Comparison of ENCODE assay signal across 22 cellular contexts in the genomic region with DNA sequence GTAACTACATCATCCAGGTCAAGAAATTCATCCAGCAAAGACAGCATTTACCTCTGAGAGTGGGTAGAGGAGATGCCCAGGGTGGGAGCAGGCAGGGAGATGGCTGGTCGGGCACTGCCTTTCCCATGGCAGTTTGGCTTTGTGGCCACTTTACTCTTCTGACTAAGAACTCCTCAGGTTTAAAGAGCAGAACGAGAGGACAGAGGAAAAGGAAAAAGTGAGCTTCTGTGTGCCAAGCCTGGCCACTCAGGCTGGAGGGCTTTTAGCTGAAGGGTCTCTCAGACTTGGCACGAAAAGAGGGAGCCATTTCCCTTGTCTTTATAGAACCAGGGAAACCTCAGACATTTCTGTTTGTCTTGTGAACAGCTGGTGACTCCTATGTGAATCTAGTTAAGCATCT.
"Had no signal": no experiment of that assay in that cellular context is flagged by ENCODE, and none has a peak within 500 bp of the region (broad histone marks: within the 10 kb centered on the region; RNA-seq: fewer than 3 reads in every experiment).

No MANE protein-coding gene starts in this region.

- H3K36me3 ChIP-seq: heart left ventricle, stomach, thoracic aorta, upper lobe of right lung had no signal

- ATAC-seq: activated naive CD8-positive, alpha-beta T cell treated with anti-CD3 and anti-CD28 coated beads, Interleukin-2, amount 50 U/mL, for 24 hours; heart left ventricle; naive thymus-derived CD8-positive, alpha-beta T cell; sciatic nerve; stimulated activated memory B cell treated with anti-CD40 and anti-IgM and Interleukin-4, amounts not matched to agents 10 μg/mL and 1 μg/mL and 100 μg/mL, for 72 hours; T-helper 17 cell had no signal

- H3K4me3 Mint-ChIP-seq: activated naive CD8-positive, alpha-beta T cell treated with anti-CD3 and anti-CD28 coated beads, Interleukin-2, amount 50 U/mL, for 24 hours; activated T-helper 1 cell treated with anti-CD3 and anti-CD28 coated beads, Interleukin-12 subunit alpha, Interleukin-12 subunit beta, Interleukin-2, Interleukin-4 antibody, amounts not matched to agents 30 ng/mL and 10 ng/mL and 1 ng/mL, durations not matched to agents 14 hours and 24 hours and 36 hours; naive thymus-derived CD8-positive, alpha-beta T cell; stimulated activated memory B cell treated with anti-CD40 and anti-IgM and Interleukin-4, amounts not matched to agents 10 μg/mL and 1 μg/mL and 100 μg/mL, for 72 hours; T-helper 17 cell had no signal

- DNase-seq: activated CD4-positive, alpha-beta T cell treated with anti-CD3 and anti-CD28 coated beads for 4 hours; activated CD4-positive, alpha-beta T cell treated with anti-CD3 and anti-CD28 coated beads, Interleukin-2, amount 50 U/mL, for 48 hours; activated CD4-positive, CD25-positive, alpha-beta regulatory T cell; activated gamma-delta T cell; activated naive CD4-positive, alpha-beta T cell treated with anti-CD3 and anti-CD28 coated beads, Interleukin-2, amount 50 U/mL, for 16 hours; activated naive CD8-positive, alpha-beta T cell treated with anti-CD3 and anti-CD28 coated beads, Interleukin-2, amount 50 U/mL, for 24 hours; cerebellar nuclear complex; cortex of kidney; heart left ventricle; kidney; naive thymus-derived CD8-positive, alpha-beta T cell; small intestine; stimulated activated CD4-positive, alpha-beta T cell treated with anti-CD3 and anti-CD28 coated beads, Interleukin-2, amount 100 ng/mL, for 24 hours; stomach; T-helper 17 cell; upper lobe of right lung had no signal

- H3K9me3 ChIP-seq: heart left ventricle, stomach, thoracic aorta, upper lobe of right lung had no signal

- H3K27me3 Mint-ChIP-seq: stimulated activated memory B cell treated with anti-CD40 and anti-IgM and Interleukin-4, amounts not matched to agents 10 μg/mL and 1 μg/mL and 100 μg/mL, for 72 hours had no signal

- H3K4me1 Mint-ChIP-seq: T-helper 17 cell had no signal

- FAIRE-seq: endometrium, kidney, small intestine had no signal

- H3K4me3 ChIP-seq: heart left ventricle, lung, stomach, thoracic aorta, upper lobe of right lung had no signal

- H3K27ac ChIP-seq: heart left ventricle, stomach, thoracic aorta, upper lobe of right lung had no signal

- H3K36me3 Mint-ChIP-seq: stimulated activated memory B cell treated with anti-CD40 and anti-IgM and Interleukin-4, amounts not matched to agents 10 μg/mL and 1 μg/mL and 100 μg/mL, for 72 hours had no signal

- H3K27ac Mint-ChIP-seq: activated naive CD8-positive, alpha-beta T cell treated with anti-CD3 and anti-CD28 coated beads, Interleukin-2, amount 50 U/mL, for 24 hours; activated T-helper 1 cell treated with anti-CD3 and anti-CD28 coated beads, Interleukin-12 subunit alpha, Interleukin-12 subunit beta, Interleukin-2, Interleukin-4 antibody, amounts not matched to agents 30 ng/mL and 10 ng/mL and 1 ng/mL, durations not matched to agents 14 hours and 24 hours and 36 hours; naive thymus-derived CD8-positive, alpha-beta T cell; stimulated activated memory B cell treated with anti-CD40 and anti-IgM and Interleukin-4, amounts not matched to agents 10 μg/mL and 1 μg/mL and 100 μg/mL, for 72 hours; T-helper 17 cell had no signal

- H3K27me3 ChIP-seq: stomach, upper lobe of right lung had no signal

- H3K4me1 ChIP-seq: heart left ventricle, stomach, upper lobe of right lung had no signal

- H3K9me3 Mint-ChIP-seq: activated naive CD8-positive, alpha-beta T cell treated with anti-CD3 and anti-CD28 coated beads, Interleukin-2, amount 50 U/mL, for 24 hours; activated T-helper 1 cell treated with anti-CD3 and anti-CD28 coated beads, Interleukin-12 subunit alpha, Interleukin-12 subunit beta, Interleukin-2, Interleukin-4 antibody, amounts not matched to agents 30 ng/mL and 10 ng/mL and 1 ng/mL, durations not matched to agents 14 hours and 24 hours and 36 hours; stimulated activated memory B cell treated with anti-CD40 and anti-IgM and Interleukin-4, amounts not matched to agents 10 μg/mL and 1 μg/mL and 100 μg/mL, for 72 hours had no signal
